15 cellular contexts compared by ENCODE assay signal in genomic region chr22:37352481-37352880, GRCh38.
DNase-seq lines count a peak whose midpoint lies in the region; ATAC-seq lines count a peak whose summit lies in the region.
"Had no signal": no experiment of that assay in that cellular context is flagged by ENCODE, and none has a peak within 500 bp of the region (broad histone marks: within the 10 kb centered on the region; RNA-seq: fewer than 3 reads in every experiment).

No MANE protein-coding gene starts in this region.

- H3K9me3 ChIP-seq in T-helper 17 cell (ENCODE audit: control insufficient read depth, low read length, poor library complexity, severe bottlenecking) (no peaks in the 10 kb centered on the region), mesenchymal stem cell (ENCODE audit: control insufficient read depth, low read length) (no peaks in the 10 kb centered on the region)

- H3K36me3 ChIP-seq in mesenchymal stem cell (ENCODE audit: control insufficient read depth in 1 of 2, insufficient read depth in 2 of 2, low read depth in 1 of 2, low read length in 2 of 2), result no peaks in the 10 kb centered on the region

- H2BK120ac ChIP-seq in mesenchymal stem cell (ENCODE audit: low read depth, low read length), result no peak overlapping the region

- no peaks in the 10 kb centered on the region for H3K4me1 Mint-ChIP-seq in stimulated activated naive CD8-positive, alpha-beta T cell treated with anti-CD3 and anti-CD28 coated beads, Interleukin-15, amount 100 ng/mL, for 72 hours
- peaks cover 3% of the 10 kb centered on the region for H3K4me1 Mint-ChIP-seq in T-helper 17 cell
- H3K4me1 Mint-ChIP-seq in activated T-helper 2 cell treated with anti-CD3 and anti-CD28 coated beads, Interferon-gamma antibody, Interleukin-2, Interleukin-4, amounts not matched to agents 10 μg/mL and 5 μg/mL and 100 μg/mL, durations not matched to agents 14 hours and 24 hours and 36 hours (ENCODE audit: low read depth), result no peaks in the 10 kb centered on the region
- H3K4me1 Mint-ChIP-seq: CD4-positive, CD25-positive, alpha-beta regulatory T cell had no signal

- 90% methylated on average over 7 of the region's 7 CpGs for WGBS in mesenchymal stem cell

- no peaks in the 10 kb centered on the region for H3K36me3 Mint-ChIP-seq in T-helper 17 cell (ENCODE audit: low read depth)
- H3K36me3 Mint-ChIP-seq in activated T-helper 2 cell treated with anti-CD3 and anti-CD28 coated beads, Interferon-gamma antibody, Interleukin-2, Interleukin-4, amounts not matched to agents 10 μg/mL and 5 μg/mL and 100 μg/mL, durations not matched to agents 14 hours and 24 hours and 36 hours (ENCODE audit: low read depth), result no peaks in the 10 kb centered on the region
- H3K36me3 Mint-ChIP-seq: CD4-positive, CD25-positive, alpha-beta regulatory T cell had no signal

- no peak overlapping the region for H2AFZ ChIP-seq in mesenchymal stem cell (ENCODE audit: low read depth, low read length)

- no peak overlapping the region for H3K23ac ChIP-seq in mesenchymal stem cell (ENCODE audit: low read length in 2 of 2)

- H3K4me1 ChIP-seq in mesenchymal stem cell (ENCODE audit: control insufficient read depth, insufficient read depth, low read depth, low read length), result peaks cover 31% of the 10 kb centered on the region

- no peak overlapping the region for H2BK15ac ChIP-seq in mesenchymal stem cell (ENCODE audit: low read depth, poor library complexity, severe bottlenecking)

- no peak overlapping the region for H3K4me2 ChIP-seq in mesenchymal stem cell (ENCODE audit: low read length, poor library complexity, severe bottlenecking)

- no peaks in the 10 kb centered on the region for H3K27me3 Mint-ChIP-seq in stimulated activated naive CD8-positive, alpha-beta T cell treated with anti-CD3 and anti-CD28 coated beads, Interleukin-15, amount 100 ng/mL, for 72 hours
- H3K27me3 Mint-ChIP-seq in T-helper 17 cell, result peaks cover 28% of the 10 kb centered on the region
- H3K27me3 Mint-ChIP-seq in activated T-helper 2 cell treated with anti-CD3 and anti-CD28 coated beads, Interferon-gamma antibody, Interleukin-2, Interleukin-4, amounts not matched to agents 10 μg/mL and 5 μg/mL and 100 μg/mL, durations not matched to agents 14 hours and 24 hours and 36 hours (ENCODE audit: low read depth), result no peaks in the 10 kb centered on the region

- no peak for DNase-seq in stimulated activated naive CD8-positive, alpha-beta T cell treated with anti-CD3 and anti-CD28 coated beads, Interleukin-15, amount 100 ng/mL, for 72 hours
- no peak for DNase-seq in stimulated activated naive CD8-positive, alpha-beta T cell treated with anti-CD3 and anti-CD28 coated beads, Interleukin-15, Interleukin-2, amounts not matched to agents 100 U/mL and 50 U/mL, for 24 hours
- DNase-seq in T-helper 17 cell, result no peak
- no peak for DNase-seq in mesenchymal stem cell
- DNase-seq in activated T-helper 2 cell treated with anti-CD3 and anti-CD28 coated beads, Interferon-gamma antibody, Interleukin-2, Interleukin-4, amounts not matched to agents 10 μg/mL and 5 μg/mL and 100 μg/mL, durations not matched to agents 14 hours and 24 hours and 36 hours (ENCODE audit: low spot score), result no peak
- no peak for DNase-seq in hippocampal formation (lab: John Stamatoyannopoulos, UW)
- DNase-seq: 8988T; C1 segment of cervical spinal cord; CD4-positive, CD25-positive, alpha-beta regulatory T cell; DMS153; DMS79; GDM1; H9 had no signal

- peak overlapping the region; percentile 98 for H2AK5ac ChIP-seq in mesenchymal stem cell (ENCODE audit: low read length, severe bottlenecking)

- no peak overlapping the region for H3K9ac ChIP-seq in mesenchymal stem cell (ENCODE audit: low read length)

- H3K18ac ChIP-seq in mesenchymal stem cell (ENCODE audit: low read depth in 1 of 2, low read length in 2 of 2), result no peak overlapping the region

- H2BK12ac ChIP-seq in mesenchymal stem cell (ENCODE audit: low read length in 2 of 2), result no peak overlapping the region

- no peaks in the 10 kb centered on the region for H3K79me1 ChIP-seq in mesenchymal stem cell (replicated peaks; ENCODE audit: low read length, poor library complexity, severe bottlenecking)

- ATAC-seq in stimulated activated naive CD8-positive, alpha-beta T cell treated with anti-CD3 and anti-CD28 coated beads, Interleukin-15, amount 100 ng/mL, for 72 hours, result no peak
- ATAC-seq in stimulated activated naive CD8-positive, alpha-beta T cell treated with anti-CD3 and anti-CD28 coated beads, Interleukin-15, Interleukin-2, amounts not matched to agents 100 U/mL and 50 U/mL, for 24 hours, result no peak
- ATAC-seq in T-helper 17 cell (no peak), GM18907 (IDR thresholded peaks at IDR 0.05; ENCODE audit: unreplicated experiment) (no peak), GM21447 (IDR thresholded peaks at IDR 0.05; ENCODE audit: unreplicated experiment) (no peak)

- no peak overlapping the region for H3K27ac ChIP-seq in mesenchymal stem cell (ENCODE audit: low read length, poor library complexity, severe bottlenecking)

- no peak overlapping the region for H4K8ac ChIP-seq in mesenchymal stem cell (ENCODE audit: low read length)

- H3K27ac Mint-ChIP-seq in stimulated activated naive CD8-positive, alpha-beta T cell treated with anti-CD3 and anti-CD28 coated beads, Interleukin-15, amount 100 ng/mL, for 72 hours, result peak overlapping the region; percentile 52 to 62
- peak overlapping the region; percentile 45 for H3K27ac Mint-ChIP-seq in T-helper 17 cell
- no peak overlapping the region for H3K27ac Mint-ChIP-seq in activated T-helper 2 cell treated with anti-CD3 and anti-CD28 coated beads, Interferon-gamma antibody, Interleukin-2, Interleukin-4, amounts not matched to agents 10 μg/mL and 5 μg/mL and 100 μg/mL, durations not matched to agents 14 hours and 24 hours and 36 hours
- H3K27ac Mint-ChIP-seq: H9 had no signal

- no peak overlapping the region for H3K4me3 ChIP-seq in mesenchymal stem cell (ENCODE audit: insufficient read depth in 1 of 2, low read depth in 1 of 2, low read length in 2 of 2)

- H4K91ac ChIP-seq in mesenchymal stem cell (ENCODE audit: low read length), result no peak overlapping the region

- H2BK5ac ChIP-seq in mesenchymal stem cell (ENCODE audit: low read depth, low read length, poor library complexity, severe bottlenecking), result no peak overlapping the region

- peak overlapping the region in 1 of 2 experiments; percentile 11 for H3K14ac ChIP-seq in mesenchymal stem cell (ENCODE audit: low read length in 2 of 2)

- peaks cover 0 to 64% of the 10 kb centered on the region in 2 experiments for H3K27me3 ChIP-seq in mesenchymal stem cell (ENCODE audit: control insufficient read depth in 1 of 2, insufficient read depth in 1 of 2, low read length in 2 of 2)

- intact Hi-C loops in activated T-helper 2 cell treated with anti-CD3 and anti-CD28 coated beads, Interferon-gamma antibody, Interleukin-2, Interleukin-4, amounts not matched to agents 10 μg/mL and 5 μg/mL and 100 μg/mL, durations not matched to agents 14 hours and 24 hours and 36 hours (cut with micrococcal nuclease), result no loop called here

- no peaks in the 10 kb centered on the region for H3K9me3 Mint-ChIP-seq in stimulated activated naive CD8-positive, alpha-beta T cell treated with anti-CD3 and anti-CD28 coated beads, Interleukin-15, amount 100 ng/mL, for 72 hours
- H3K9me3 Mint-ChIP-seq in activated T-helper 2 cell treated with anti-CD3 and anti-CD28 coated beads, Interferon-gamma antibody, Interleukin-2, Interleukin-4, amounts not matched to agents 10 μg/mL and 5 μg/mL and 100 μg/mL, durations not matched to agents 14 hours and 24 hours and 36 hours, result no peaks in the 10 kb centered on the region
- H3K9me3 Mint-ChIP-seq: CD4-positive, CD25-positive, alpha-beta regulatory T cell; H9 had no signal

- no peak overlapping the region for H3K4ac ChIP-seq in mesenchymal stem cell (ENCODE audit: low read depth in 1 of 2, low read length in 2 of 2)

- H3K4me3 Mint-ChIP-seq in stimulated activated naive CD8-positive, alpha-beta T cell treated with anti-CD3 and anti-CD28 coated beads, Interleukin-15, amount 100 ng/mL, for 72 hours, result no peak overlapping the region
- H3K4me3 Mint-ChIP-seq in T-helper 17 cell, result no peak overlapping the region
- H3K4me3 Mint-ChIP-seq in activated T-helper 2 cell treated with anti-CD3 and anti-CD28 coated beads, Interferon-gamma antibody, Interleukin-2, Interleukin-4, amounts not matched to agents 10 μg/mL and 5 μg/mL and 100 μg/mL, durations not matched to agents 14 hours and 24 hours and 36 hours (ENCODE audit: low read depth), result no peak overlapping the region
- H3K4me3 Mint-ChIP-seq: CD4-positive, CD25-positive, alpha-beta regulatory T cell; H9 had no signal
